In genomic region chr4:139018501-139018900, GRCh38 we compare ENCODE assay signal across 11 cellular contexts. TPM values are rescaled to one million over a fixed set of nuclear protein-coding genes. Genes with fewer than 3 reads are reported as not detected.
DNase-seq lines count a peak whose midpoint lies in the region.
"Had no signal": no experiment of that assay in that cellular context is flagged by ENCODE, and none has a peak within 500 bp of the region (broad histone marks: within the 10 kb centered on the region; RNA-seq: fewer than 3 reads in every experiment).

No MANE protein-coding gene starts in this region.

- 0 out of 2 replicates have a peak, but pooled peaks cover 7% of the 10 kb centered on the region for H3K36me3 ChIP-seq in HUES64 (ENCODE audit: insufficient read depth, low read length)
- no peaks in the 10 kb centered on the region for H3K36me3 ChIP-seq in adipocyte (ENCODE audit: control insufficient read depth, insufficient read depth, low read length, severe bottlenecking)
- H3K36me3 ChIP-seq: left ventricle myocardium inferior had no signal

- DNase-seq in CD1c-positive myeloid dendritic cell (ENCODE audit: extremely low spot score) (peak; percentile 15), adipocyte (ENCODE audit: low read depth) (peak; percentile 26), kidney tubule cell (ENCODE audit: low spot score) (peak; percentile 32), globus pallidus (ENCODE audit: low spot score) (no peak), occipital lobe (lab: John Stamatoyannopoulos, UW) (no peak), Kasumi-1 (lab: John Stamatoyannopoulos, UW) (no peak), cerebellum (ENCODE audit: low spot score) (no peak)
- DNase-seq: activated CD4-positive, alpha-beta T cell treated with anti-CD3 and anti-CD28 coated beads, Interleukin-2, amount 50 U/mL, for 48 hours; dermis blood vessel endothelial cell; left ventricle myocardium inferior had no signal

- H3K4me1 ChIP-seq in HUES64 (ENCODE audit: insufficient read depth, low read length) (peaks cover 56% of the 10 kb centered on the region), adipocyte (ENCODE audit: control insufficient read depth, insufficient read depth, low read length) (peaks cover 44% of the 10 kb centered on the region)

- H3K9ac ChIP-seq in HUES64 (ENCODE audit: low read depth, low read length) (no peak overlapping the region), adipocyte (ENCODE audit: low read length) (peak overlapping the region; percentile 47)

- H3K27me3 ChIP-seq in HUES64 (ENCODE audit: insufficient read depth, low read length): no peaks in the 10 kb centered on the region
- H3K27me3 ChIP-seq in adipocyte (replicated peaks; ENCODE audit: control insufficient read depth, insufficient read depth, low read length): no peaks in the 10 kb centered on the region

- H3K27ac ChIP-seq in HUES64 (ENCODE audit: low read depth, low read length): 0 out of 2 replicates have a peak overlapping the region, but pooled peaks have one; percentile 36
- H3K27ac ChIP-seq: left ventricle myocardium inferior had no signal

- no peaks in the 10 kb centered on the region for H3K9me3 ChIP-seq in HUES64 (ENCODE audit: insufficient read depth, low read depth, low read length)
- no peaks in the 10 kb centered on the region for H3K9me3 ChIP-seq in adipocyte (ENCODE audit: control insufficient read depth, low read length)
- H3K9me3 ChIP-seq: left ventricle myocardium inferior had no signal

- H3K4me3 ChIP-seq in HUES64 (ENCODE audit: low read length): peak overlapping the region; percentile 99
- peak overlapping the region; percentile 71 for H3K4me3 ChIP-seq in adipocyte (ENCODE audit: low read length)
- H3K4me3 ChIP-seq: left ventricle myocardium inferior had no signal

RNA-seq across cellular contexts. Expression of gene NOCT, which starts 2.9 kb away (rescaled TPM):
- polyA plus RNA-seq in HUES64 (2013, experiment 1 of 2): 19.9 TPM
- 18.6 TPM for polyA plus RNA-seq in HUES64 (2013, experiment 2 of 2)
- 30.6 TPM for total RNA-seq in occipital lobe
- total RNA-seq in cerebellum: 17.2 TPM

Comparison
In these comparisons a context has a peak if more than half of its experiments do, and no peak if none do; other contexts are left out.
1. DNase-seq: peak in CD1c-positive myeloid dendritic cell (single experiment), adipocyte (single experiment) and kidney tubule cell (single experiment); none in globus pallidus (single experiment), occipital lobe (single experiment), Kasumi-1 (0 of 2) and cerebellum (single experiment).